20 cellular contexts compared by ENCODE assay signal in the genomic region with DNA sequence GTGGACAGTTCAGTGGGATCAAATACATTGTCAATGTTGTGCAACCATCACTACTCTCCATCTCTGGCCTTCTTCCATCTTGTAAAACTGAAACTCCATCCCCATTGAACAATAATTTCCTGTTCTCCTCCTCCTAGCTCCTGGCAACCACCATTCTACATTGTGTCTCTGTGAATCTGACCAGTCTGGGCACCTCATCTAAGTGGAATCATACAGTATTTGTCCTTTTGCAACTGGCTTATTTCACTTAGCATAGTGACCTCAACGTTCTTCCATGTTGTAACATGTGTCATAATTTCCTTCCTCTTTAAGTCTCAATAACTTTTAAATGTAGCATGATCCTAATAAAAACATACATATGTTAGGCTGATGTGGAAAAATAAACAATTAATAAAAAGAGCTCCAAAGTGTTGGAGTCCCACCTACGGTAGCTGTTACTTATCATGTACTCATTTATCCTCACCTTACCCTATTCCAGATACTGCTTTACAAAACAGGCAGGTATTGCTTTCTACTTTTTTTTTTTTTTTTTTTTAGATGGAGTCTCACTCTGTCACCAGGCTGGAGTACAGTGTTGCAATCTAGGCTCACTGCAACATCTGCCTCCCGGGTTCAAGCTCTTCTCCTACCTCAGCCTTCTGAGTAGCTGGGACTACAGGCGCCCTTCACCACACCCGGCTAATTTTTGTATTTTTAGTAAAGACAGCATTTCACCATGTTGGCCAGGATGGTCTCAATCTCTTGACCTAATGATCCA.
DNase-seq lines count a peak whose midpoint lies in the region; ATAC-seq and TF ChIP-seq lines count a peak whose summit lies in the region.
"Had no signal": no experiment of that assay in that cellular context is flagged by ENCODE, and none has a peak within 500 bp of the region (broad histone marks: within the 10 kb centered on the region; RNA-seq: fewer than 3 reads in every experiment).

No MANE protein-coding gene starts in this region.

- peaks cover 14% of the 10 kb centered on the region for H3K4me1 Mint-ChIP-seq in T-helper 2 cell treated with Interferon-gamma antibody and Interleukin-4, amounts not matched to agents 5 μg/mL and 100 μg/mL, for 36 hours (ENCODE audit: low read depth)

- H3K27me3 ChIP-seq in HL-60 (ENCODE audit: insufficient read depth, poor library complexity, severe bottlenecking), result no peaks in the 10 kb centered on the region
- H3K27me3 ChIP-seq: pancreas had no signal

- peaks cover 13% of the 10 kb centered on the region for H3K36me3 Mint-ChIP-seq in T-helper 2 cell treated with Interferon-gamma antibody and Interleukin-4, amounts not matched to agents 5 μg/mL and 100 μg/mL, for 36 hours (ENCODE audit: low read depth)

- H3K9me3 Mint-ChIP-seq in T-helper 2 cell treated with Interferon-gamma antibody and Interleukin-4, amounts not matched to agents 5 μg/mL and 100 μg/mL, for 36 hours, result peaks cover 16% of the 10 kb centered on the region
- H3K9me3 Mint-ChIP-seq: activated naive CD8-positive, alpha-beta T cell treated with anti-CD3 and anti-CD28 coated beads for 36 hours; effector memory CD8-positive, alpha-beta T cell had no signal

- H3K27ac Mint-ChIP-seq in T-helper 2 cell treated with Interferon-gamma antibody and Interleukin-4, amounts not matched to agents 5 μg/mL and 100 μg/mL, for 36 hours, result no peak overlapping the region
- H3K27ac Mint-ChIP-seq: activated naive CD8-positive, alpha-beta T cell treated with anti-CD3 and anti-CD28 coated beads for 36 hours; effector memory CD8-positive, alpha-beta T cell had no signal

- peak overlapping the region; percentile 93 for H3K27ac ChIP-seq in HL-60 (replicated peaks)
- H3K27ac ChIP-seq: C4-2B, pancreas had no signal

- H3K27me3 Mint-ChIP-seq in T-helper 2 cell treated with Interferon-gamma antibody and Interleukin-4, amounts not matched to agents 5 μg/mL and 100 μg/mL, for 36 hours (ENCODE audit: low read depth), result peaks cover 2% of the 10 kb centered on the region
- H3K27me3 Mint-ChIP-seq: activated naive CD8-positive, alpha-beta T cell treated with anti-CD3 and anti-CD28 coated beads for 36 hours; effector memory CD8-positive, alpha-beta T cell had no signal

- TF ChIP-seq CTCF in HL-60 (IDR thresholded peaks at IDR 0.05; ENCODE audit: insufficient read depth, low read length) (no peak), mucosa of descending colon (IDR thresholded peaks at IDR 0.05) (no peak), GM13976 (IDR thresholded peaks at IDR 0.05; ENCODE audit: borderline replicate concordance, control extremely low read depth, extremely low read depth, insufficient read depth, missing control alignments) (no peak)

- no peaks in the 10 kb centered on the region for H3K4me1 ChIP-seq in mucosa of descending colon (ENCODE audit: low read depth)
- H3K4me1 ChIP-seq: HAP-1, pancreas had no signal

- no peaks in the 10 kb centered on the region for H3K9me3 ChIP-seq in mucosa of descending colon
- H3K9me3 ChIP-seq: pancreas had no signal

- H3K4me3 ChIP-seq in HL-60 (replicated peaks; ENCODE audit: insufficient read depth, low read length) (no peak overlapping the region), mucosa of descending colon (no peak overlapping the region)
- H3K4me3 ChIP-seq: HAP-1, pancreas had no signal

- DNase-seq in HL-60 (ENCODE audit: low read depth in 1 of 2, low spot score in 1 of 2) (peak; percentile 92 to 93), NCI-H2196 (lab: John Stamatoyannopoulos, UW; ENCODE audit: unreplicated experiment) (peak; percentile 31), dermis blood vessel endothelial cell (peak; percentile 21), mucosa of descending colon (no peak), GM13976 (ENCODE audit: low spot score) (no peak)
- DNase-seq in T-helper 2 cell treated with Interferon-gamma antibody and Interleukin-4, amounts not matched to agents 5 μg/mL and 100 μg/mL, for 36 hours (ENCODE audit: low spot score), result no peak
- DNase-seq: activated CD4-positive, alpha-beta T cell treated with anti-CD3 and anti-CD28 coated beads for 48 hours; activated naive CD8-positive, alpha-beta T cell treated with anti-CD3 and anti-CD28 coated beads for 36 hours; activated T-cell treated with anti-CD3 and anti-CD28 coated beads, Interleukin-2, amount 50 U/mL, for 1 hour; DMS79 treated with DMSO at 0.1 percent for 48 hours; effector memory CD8-positive, alpha-beta T cell; kidney; NCI-H1436 treated with DMSO at 0.1 percent for 48 hours; NCI-H524; pancreas; T-helper 2 cell had no signal

- H3K4me3 Mint-ChIP-seq in T-helper 2 cell treated with Interferon-gamma antibody and Interleukin-4, amounts not matched to agents 5 μg/mL and 100 μg/mL, for 36 hours, result no peak overlapping the region
- H3K4me3 Mint-ChIP-seq: activated naive CD8-positive, alpha-beta T cell treated with anti-CD3 and anti-CD28 coated beads for 36 hours; effector memory CD8-positive, alpha-beta T cell had no signal

- peak; percentile 31 for ATAC-seq in mucosa of descending colon
- ATAC-seq in GM21423 (IDR thresholded peaks at IDR 0.05; ENCODE audit: unreplicated experiment), result no peak
- ATAC-seq in GM21447 (IDR thresholded peaks at IDR 0.05; ENCODE audit: unreplicated experiment), result no peak
- ATAC-seq: effector memory CD8-positive, alpha-beta T cell had no signal

- intact Hi-C loops in mucosa of descending colon (cut with DNase I, micrococcal nuclease), result no loop called here

- in situ Hi-C loops in GM13976 (cut with MboI; ENCODE audit: low sequenced_read_pairs, unreplicated experiment), result no loop called here

- no peaks in the 10 kb centered on the region for H3K36me3 ChIP-seq in mucosa of descending colon (ENCODE audit: low read depth)
- H3K36me3 ChIP-seq: HAP-1, pancreas had no signal

Comparison
In these comparisons a context has a peak if more than half of its experiments do, and no peak if none do; other contexts are left out.
1. DNase-seq: peak in HL-60 (2 of 2), NCI-H2196 (single experiment) and dermis blood vessel endothelial cell (single experiment); none in mucosa of descending colon (0 of 3), T-helper 2 cell treated with Interferon-gamma antibody and Interleukin-4, amounts not matched to agents 5 μg/mL and 100 μg/mL, for 36 hours (single experiment) and GM13976 (single experiment).